26 cellular contexts compared by ENCODE assay signal in genomic region chr2:173226899-173227692, GRCh38.
DNase-seq lines count a peak whose midpoint lies in the region; ATAC-seq and TF ChIP-seq lines count a peak whose summit lies in the region.
"Had no signal": no experiment of that assay in that cellular context is flagged by ENCODE, and none has a peak within 500 bp of the region (broad histone marks: within the 10 kb centered on the region; RNA-seq: fewer than 3 reads in every experiment).

No MANE protein-coding gene starts in this region.

- H3K4me2 ChIP-seq in Loucy (ENCODE audit: low read depth, low read length, poor library complexity, severe bottlenecking) (peak overlapping the region; percentile 4), hepatocyte (peak overlapping the region; percentile 42), neural progenitor cell (no peak overlapping the region)
- H3K4me2 ChIP-seq: GM23338, smooth muscle cell had no signal

- H3K4me1 ChIP-seq in HAP-1 (peaks cover 14% of the 10 kb centered on the region), Loucy (ENCODE audit: insufficient read depth, low read length, poor library complexity, severe bottlenecking) (peaks cover 14% of the 10 kb centered on the region), hepatocyte (ENCODE audit: insufficient read depth) (peaks cover 10% of the 10 kb centered on the region), neural progenitor cell (peaks cover 13% of the 10 kb centered on the region)

- peak; percentile 21 to 54 for DNase-seq in HAP-1 (ENCODE audit: low spot score in 2 of 2)
- no peak for DNase-seq in hepatocyte (ENCODE audit: low spot score)
- peak; percentile 16 for DNase-seq in neural progenitor cell (ENCODE audit: low spot score)
- DNase-seq in cerebellum (ENCODE audit: low spot score): no peak
- no peak for DNase-seq in cortex of kidney (lab: John Stamatoyannopoulos, UW)
- DNase-seq: activated CD4-positive, CD25-positive, alpha-beta regulatory T cell; activated CD8-positive, alpha-beta T cell treated with anti-CD3 and anti-CD28 coated beads for 36 hours; CD8-positive, alpha-beta T cell; DND-41; foreskin fibroblast; Kasumi-1; kidney; midbrain; NCI-H1048; psoas muscle; stimulated activated CD4-positive, alpha-beta T cell treated with anti-CD3 and anti-CD28 coated beads, Interleukin-4, amount 100 ng/mL, for 1 hour; stimulated activated naive CD8-positive, alpha-beta T cell treated with anti-CD3 and anti-CD28 coated beads, Interleukin-15, amount 100 ng/mL, for 72 hours; T1000; transverse colon had no signal

- no peak for ATAC-seq in GM21786 (IDR thresholded peaks at IDR 0.05; ENCODE audit: unreplicated experiment)
- ATAC-seq: activated CD8-positive, alpha-beta T cell treated with anti-CD3 and anti-CD28 coated beads for 36 hours; CD8-positive, alpha-beta T cell; GM23338; stimulated activated naive CD8-positive, alpha-beta T cell treated with anti-CD3 and anti-CD28 coated beads, Interleukin-15, amount 100 ng/mL, for 72 hours had no signal

- peaks cover 39% of the 10 kb centered on the region for H3K4me1 Mint-ChIP-seq in neural progenitor cell

- H2AFZ ChIP-seq in Loucy (ENCODE audit: low read length) (no peak overlapping the region), hepatocyte (no peak overlapping the region), neural progenitor cell (replicated peaks) (no peak overlapping the region)
- H2AFZ ChIP-seq: GM23338 had no signal

- H3K27me3 ChIP-seq in HAP-1 (ENCODE audit: low read depth) (no peaks in the 10 kb centered on the region), Loucy (ENCODE audit: insufficient read depth, low read length, poor library complexity, severe bottlenecking) (no peaks in the 10 kb centered on the region), hepatocyte (no peaks in the 10 kb centered on the region), neural progenitor cell (no peaks in the 10 kb centered on the region)
- H3K27me3 ChIP-seq: dorsolateral prefrontal cortex, transverse colon had no signal

- H3K36me3 Mint-ChIP-seq in neural progenitor cell: peaks cover 1% of the 10 kb centered on the region
- H3K36me3 Mint-ChIP-seq: CD8-positive, alpha-beta T cell had no signal

- H3K4me3 ChIP-seq in HAP-1: no peak overlapping the region
- H3K4me3 ChIP-seq in Loucy (ENCODE audit: low read length, poor library complexity, severe bottlenecking): no peak overlapping the region
- no peak overlapping the region for H3K4me3 ChIP-seq in hepatocyte
- no peak overlapping the region for H3K4me3 ChIP-seq in neural progenitor cell
- H3K4me3 ChIP-seq: GM23338, psoas muscle, smooth muscle cell, transverse colon had no signal

- no peaks in the 10 kb centered on the region for H3K9me3 Mint-ChIP-seq in neural progenitor cell
- H3K9me3 Mint-ChIP-seq: activated CD8-positive, alpha-beta T cell treated with anti-CD3 and anti-CD28 coated beads for 36 hours; CD8-positive, alpha-beta T cell; GM23338; neural crest cell; stimulated activated naive CD8-positive, alpha-beta T cell treated with anti-CD3 and anti-CD28 coated beads, Interleukin-15, amount 100 ng/mL, for 72 hours had no signal

- no peak overlapping the region for H3K4me3 Mint-ChIP-seq in neural progenitor cell
- H3K4me3 Mint-ChIP-seq: activated CD8-positive, alpha-beta T cell treated with anti-CD3 and anti-CD28 coated beads for 36 hours; CD8-positive, alpha-beta T cell; GM23338; neural crest cell; stimulated activated naive CD8-positive, alpha-beta T cell treated with anti-CD3 and anti-CD28 coated beads, Interleukin-15, amount 100 ng/mL, for 72 hours had no signal

- H3F3A ChIP-seq in Loucy (ENCODE audit: low read depth): no peaks in the 10 kb centered on the region
- H3F3A ChIP-seq in neural progenitor cell (ENCODE audit: low read depth): no peaks in the 10 kb centered on the region

- in situ Hi-C loops in HAP-1 (cut with MboI; ENCODE audit: low sequenced_read_pairs): no loop called here

- WGBS in hepatocyte (ENCODE audit: low lambda C conversion rate, missing lambda C conversion rate): 35% methylated on average over 7 of the region's 7 CpGs

- H3K27ac ChIP-seq in hepatocyte (peak overlapping the region; percentile 49), neural progenitor cell (no peak overlapping the region)
- H3K27ac ChIP-seq: epithelial cell of prostate had no signal

- H3K9me2 ChIP-seq in Loucy (replicated peaks; ENCODE audit: low read depth, low read length) (no peaks in the 10 kb centered on the region), hepatocyte (replicated peaks; ENCODE audit: insufficient read depth) (no peaks in the 10 kb centered on the region)

- TF ChIP-seq CTCF in Loucy (conservative IDR thresholded peaks at IDR 0.05; ENCODE audit: low read length): no peak
- TF ChIP-seq CTCF in hepatocyte (IDR thresholded peaks at IDR 0.05; ENCODE audit: poor library complexity): no peak
- TF ChIP-seq CTCF in neural progenitor cell (IDR thresholded peaks at IDR 0.05): no peak

- H3K79me2 ChIP-seq in Loucy (ENCODE audit: insufficient read depth, low read length): no peaks in the 10 kb centered on the region
- no peaks in the 10 kb centered on the region for H3K79me2 ChIP-seq in hepatocyte
- H3K79me2 ChIP-seq in neural progenitor cell (ENCODE audit: low read depth): no peaks in the 10 kb centered on the region

- H3K9me3 ChIP-seq in HAP-1 (no peaks in the 10 kb centered on the region), Loucy (ENCODE audit: insufficient read depth, low read depth, low read length) (no peaks in the 10 kb centered on the region), hepatocyte (ENCODE audit: low read depth) (no peaks in the 10 kb centered on the region), neural progenitor cell (ENCODE audit: low read depth) (no peaks in the 10 kb centered on the region)
- H3K9me3 ChIP-seq: psoas muscle, transverse colon had no signal

- no peak overlapping the region for H3K9ac ChIP-seq in Loucy (ENCODE audit: low read depth, low read length, poor library complexity, severe bottlenecking)
- no peak overlapping the region for H3K9ac ChIP-seq in neural progenitor cell

- no peaks in the 10 kb centered on the region for H3K27me3 Mint-ChIP-seq in neural progenitor cell (ENCODE audit: insufficient read depth, low read depth)
- H3K27me3 Mint-ChIP-seq: stimulated activated naive CD8-positive, alpha-beta T cell treated with anti-CD3 and anti-CD28 coated beads, Interleukin-15, amount 100 ng/mL, for 72 hours had no signal

- no peaks in the 10 kb centered on the region for H3K36me3 ChIP-seq in HAP-1 (replicated peaks)
- H3K36me3 ChIP-seq in Loucy (ENCODE audit: insufficient read depth, low read length): no peaks in the 10 kb centered on the region
- H3K36me3 ChIP-seq in hepatocyte (replicated peaks; ENCODE audit: insufficient read depth, low read depth): no peaks in the 10 kb centered on the region
- no peaks in the 10 kb centered on the region for H3K36me3 ChIP-seq in neural progenitor cell
- H3K36me3 ChIP-seq: transverse colon had no signal

- H4K20me1 ChIP-seq in Loucy (ENCODE audit: insufficient read depth, low read length, poor library complexity, severe bottlenecking) (no peaks in the 10 kb centered on the region), hepatocyte (ENCODE audit: insufficient read depth, poor library complexity, severe bottlenecking) (no peaks in the 10 kb centered on the region), neural progenitor cell (ENCODE audit: low read depth) (no peaks in the 10 kb centered on the region)

- no peak overlapping the region for H3K27ac Mint-ChIP-seq in neural progenitor cell
- H3K27ac Mint-ChIP-seq: activated CD8-positive, alpha-beta T cell treated with anti-CD3 and anti-CD28 coated beads for 36 hours; CD8-positive, alpha-beta T cell; GM23338; stimulated activated naive CD8-positive, alpha-beta T cell treated with anti-CD3 and anti-CD28 coated beads, Interleukin-15, amount 100 ng/mL, for 72 hours had no signal

Comparison
In these comparisons a context has a peak if more than half of its experiments do, and no peak if none do; other contexts are left out.
1. DNase-seq: peak in HAP-1 (2 of 2) and neural progenitor cell (single experiment); none in hepatocyte (single experiment), cerebellum (single experiment) and cortex of kidney (single experiment).